ENCODE assay signal across 1 cellular context in the genomic region with DNA sequence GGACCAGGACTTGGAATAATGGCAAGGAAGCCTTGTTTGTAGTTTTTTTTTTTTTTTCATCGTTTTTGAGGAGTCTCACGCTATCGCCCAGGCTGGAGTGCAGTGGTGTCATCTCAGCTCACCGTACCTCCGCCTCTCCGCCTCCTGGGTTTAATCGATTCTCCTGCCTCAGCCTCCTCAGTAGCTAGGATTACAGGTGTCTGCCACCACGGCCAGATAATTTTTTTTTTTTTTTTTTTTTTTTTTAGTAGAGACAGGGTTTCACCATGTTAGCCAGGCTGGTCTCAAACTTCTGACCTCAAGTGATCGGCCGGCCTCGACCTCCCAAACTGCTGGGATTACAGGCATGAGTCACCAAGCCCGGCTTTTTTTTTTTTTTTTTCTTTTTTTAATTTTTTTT.
TF ChIP-seq lines count a peak whose summit lies in the region.

No MANE protein-coding gene starts in this region.

TF ChIP-seq in HEK293, 187 proteins besides CTCF, POLR2A, EP300 and RAD21:
- TF ChIP-seq, protein P1, sequence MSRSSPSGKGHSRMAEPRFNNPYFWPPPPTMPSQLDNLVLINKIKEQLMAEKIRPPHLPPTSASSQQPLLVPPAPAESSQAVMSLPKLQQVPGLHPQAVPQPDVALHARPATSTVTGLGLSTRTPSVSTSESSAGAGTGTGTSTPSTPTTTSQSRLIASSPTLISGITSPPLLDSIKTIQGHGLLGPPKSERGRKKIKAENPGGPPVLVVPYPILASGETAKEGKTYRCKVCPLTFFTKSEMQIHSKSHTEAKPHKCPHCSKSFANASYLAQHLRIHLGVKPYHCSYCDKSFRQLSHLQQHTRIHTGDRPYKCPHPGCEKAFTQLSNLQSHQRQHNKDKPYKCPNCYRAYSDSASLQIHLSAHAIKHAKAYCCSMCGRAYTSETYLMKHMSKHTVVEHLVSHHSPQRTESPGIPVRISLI (tag by site-specific recombination; IDR thresholded peaks at IDR 0.05) = peak; percentile 93
